ENCODE assay signal across 20 cellular contexts in the genomic region with DNA sequence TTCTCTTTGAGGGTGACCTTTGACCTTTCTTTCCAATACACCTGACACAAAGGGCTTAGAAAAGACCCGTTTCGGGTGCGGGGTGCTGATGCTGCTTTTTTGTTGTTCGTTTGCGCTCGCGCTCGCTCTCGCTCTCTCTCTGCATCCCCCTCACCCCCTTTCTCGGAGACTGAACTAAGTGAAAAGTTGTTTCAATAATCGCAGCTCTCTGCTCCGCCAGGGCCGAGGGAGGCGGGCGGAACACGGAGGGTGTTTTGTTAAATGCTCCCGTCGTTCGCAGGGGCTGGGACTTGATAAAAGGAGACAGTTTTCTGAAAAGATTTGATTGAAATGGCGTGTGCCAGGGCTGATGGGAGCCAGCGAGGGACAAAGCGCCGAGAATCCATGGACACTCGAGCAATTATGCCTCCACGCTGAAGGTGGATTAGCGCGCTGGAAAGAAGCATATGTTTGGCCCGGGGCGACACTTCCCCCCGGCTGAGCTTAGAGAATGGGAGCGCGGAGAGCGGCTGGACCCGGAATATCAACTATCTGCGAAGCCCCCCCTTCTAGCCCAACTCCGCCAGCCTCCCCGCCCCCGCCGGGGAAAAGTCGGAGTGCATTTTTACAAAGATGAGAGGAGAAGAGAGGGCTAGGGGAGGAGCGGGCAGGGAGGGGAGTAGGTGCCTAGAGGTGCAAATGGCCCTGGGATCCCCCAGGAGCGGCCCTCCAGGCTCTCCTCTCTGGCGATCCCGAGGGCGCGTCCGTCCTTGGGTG. TPM values are rescaled to one million over a fixed set of nuclear protein-coding genes. Genes with fewer than 3 reads are reported as not detected.
DNase-seq lines count a peak whose midpoint lies in the region; ATAC-seq and TF ChIP-seq lines count a peak whose summit lies in the region.
"Had no signal": no experiment of that assay in that cellular context is flagged by ENCODE, and none has a peak within 500 bp of the region (broad histone marks: within the 10 kb centered on the region; RNA-seq: fewer than 3 reads in every experiment).

No MANE protein-coding gene starts in this region.

- peak overlapping the region; percentile 66 for H3K4me2 ChIP-seq in neuronal stem cell (ENCODE audit: insufficient read depth, low read length, poor library complexity, severe bottlenecking)
- H3K4me2 ChIP-seq: BLaER1 had no signal

- H2BK120ac ChIP-seq in neuronal stem cell (ENCODE audit: low read depth, low read length) = no peak overlapping the region

- no peaks in the 10 kb centered on the region for H3K9me3 ChIP-seq in iPS-15b (ENCODE audit: control insufficient read depth, insufficient read depth, low read length)
- H3K9me3 ChIP-seq in neuronal stem cell (replicated peaks in 1 of 2; ENCODE audit: control insufficient read depth in 2 of 2, insufficient read depth in 1 of 2, low read depth in 1 of 2, low read length in 2 of 2) = peaks cover 0 to 7% of the 10 kb centered on the region in 2 donors
- H3K9me3 ChIP-seq: lower lobe of right lung, tibial artery had no signal

- intact Hi-C loops in dorsolateral prefrontal cortex (cut with DNase I) = no loop called here

- H3K18ac ChIP-seq in neuronal stem cell (ENCODE audit: low read length) = peak overlapping the region; percentile 60

- ATAC-seq in WTC11 = peak; percentile 8
- ATAC-seq: lower lobe of right lung had no signal

- H3K27me3 Mint-ChIP-seq in T-helper 1 cell treated with Interleukin-12 subunit alpha and Interleukin-12 subunit beta and Interleukin-4 antibody, amounts not matched to agents 30 μg/mL and 1 μg/mL, for 36 hours (ENCODE audit: low read depth) = peaks cover 99% of the 10 kb centered on the region
- H3K27me3 Mint-ChIP-seq in WTC11 (ENCODE audit: low read depth) = peaks cover 100% of the 10 kb centered on the region

- H3K23ac ChIP-seq in neuronal stem cell (ENCODE audit: low read depth, low read length, poor library complexity) = no peak overlapping the region

- H3K4me3 ChIP-seq in iPS-15b (ENCODE audit: low read depth, low read length) (peak overlapping the region; percentile 41), neuronal stem cell (ENCODE audit: low read length in 2 of 2) (peak overlapping the region in 1 of 2 donors; percentile 43), dorsolateral prefrontal cortex (peak overlapping the region in 1 of 59 donors; percentile 13)
- H3K4me3 ChIP-seq: BLaER1, lower lobe of right lung, tibial artery had no signal

- no peak overlapping the region for H2BK15ac ChIP-seq in neuronal stem cell (ENCODE audit: low read length)

- no peak overlapping the region for H2BK12ac ChIP-seq in neuronal stem cell (ENCODE audit: low read length)

- H3K4me1 ChIP-seq in iPS-15b (ENCODE audit: control insufficient read depth, insufficient read depth, low read length) (peaks cover 21% of the 10 kb centered on the region), neuronal stem cell (ENCODE audit: control insufficient read depth in 2 of 2, insufficient read depth in 1 of 2, low read depth in 1 of 2, low read length in 2 of 2) (peaks cover 0 to 5% of the 10 kb centered on the region in 2 donors)
- H3K4me1 ChIP-seq: BLaER1, lower lobe of right lung had no signal

- H3K4me3 Mint-ChIP-seq in T-helper 1 cell treated with Interleukin-12 subunit alpha and Interleukin-12 subunit beta and Interleukin-4 antibody, amounts not matched to agents 30 μg/mL and 1 μg/mL, for 36 hours = no peak overlapping the region
- H3K4me3 Mint-ChIP-seq in WTC11 = peak overlapping the region; percentile 74
- H3K4me3 Mint-ChIP-seq: activated naive CD8-positive, alpha-beta T cell had no signal

- CTCF ChIA-PET in WTC11 (lab: Charles Lee) = interaction anchor here (1.4 to 2.4 kb wide), 2 partner anchors 14 to 32 kb away, joined by 6 to 21 read pairs; no protein-coding TSS in a partner anchor

- no peak overlapping the region for H3K27ac ChIP-seq in neuronal stem cell (replicated peaks; ENCODE audit: low read length)
- H3K27ac ChIP-seq in dorsolateral prefrontal cortex = no peak overlapping the region
- H3K27ac ChIP-seq: 22Rv1, BLaER1, lower lobe of right lung, tibial artery had no signal

- WGBS in neuronal stem cell (ENCODE audit: extremely low coverage in 2 of 2, insufficient read length in 2 of 2, insufficient replicate concordance in 1 of 2), 2 donors = no CpG with 5 or more reads among the region's 47 CpGs

- peak overlapping the region; percentile 52 for H2AFZ ChIP-seq in neuronal stem cell (ENCODE audit: low read length)

- no peaks in the 10 kb centered on the region for H3K36me3 ChIP-seq in iPS-15b (ENCODE audit: control insufficient read depth, insufficient read depth, low read length)
- no peaks in the 10 kb centered on the region for H3K36me3 ChIP-seq in neuronal stem cell (replicated peaks in 1 of 2; ENCODE audit: control insufficient read depth in 2 of 2, insufficient read depth in 2 of 2, low read length in 2 of 2)
- H3K36me3 ChIP-seq: BLaER1, lower lobe of right lung, tibial artery had no signal

- no peak overlapping the region for H3K4ac ChIP-seq in neuronal stem cell (ENCODE audit: low read length)

- no peak overlapping the region for H4K8ac ChIP-seq in neuronal stem cell (ENCODE audit: low read depth, low read length)

- H4K91ac ChIP-seq in neuronal stem cell (ENCODE audit: low read depth, low read length, poor library complexity) = no peak overlapping the region

- H3K27me3 ChIP-seq in iPS-15b (ENCODE audit: control insufficient read depth, insufficient read depth, low read length) (peaks cover 100% of the 10 kb centered on the region), neuronal stem cell (ENCODE audit: control insufficient read depth in 3 of 3, insufficient read depth in 3 of 3, low read depth in 1 of 3, low read length in 3 of 3) (peaks cover 16 to 100% (median 96%) of the 10 kb centered on the region in 3 experiments), dorsolateral prefrontal cortex (peaks cover 10 to 100% (median 100%) of the 10 kb centered on the region in 45 donors)

- H3K4me1 Mint-ChIP-seq in T-helper 1 cell treated with Interleukin-12 subunit alpha and Interleukin-12 subunit beta and Interleukin-4 antibody, amounts not matched to agents 30 μg/mL and 1 μg/mL, for 36 hours (ENCODE audit: low read depth) = no peaks in the 10 kb centered on the region
- H3K4me1 Mint-ChIP-seq in WTC11 = peaks cover 82% of the 10 kb centered on the region

- no peak for DNase-seq in T-helper 1 cell
- peak; percentile 41 for DNase-seq in WTC11 (ENCODE audit: low spot score)
- DNase-seq in neuronal stem cell (ENCODE audit: low spot score) = peak; percentile 49
- DNase-seq in dorsolateral prefrontal cortex = no peak
- no peak for DNase-seq in inferior parietal cortex (ENCODE audit: extremely low spot score)
- no peak for DNase-seq in Kasumi-1 (lab: John Stamatoyannopoulos, UW)
- DNase-seq: activated CD4-positive, alpha-beta T cell treated with anti-CD3 and anti-CD28 coated beads for 1 hour; activated T-cell treated with anti-CD3 and anti-CD28 coated beads for 4 hours; caudate nucleus; lower lobe of right lung; NCI-H146; NCI-H446 treated with DMSO at 0.1 percent for 48 hours; Right ventricle myocardium superior; stimulated activated CD4-positive, alpha-beta T cell treated with anti-CD3 and anti-CD28 coated beads, Interleukin-4, amount 100 ng/mL, for 4 hours; tibial artery had no signal

- no peak overlapping the region for H3K9ac ChIP-seq in iPS-15b (ENCODE audit: low read depth, low read length)
- H3K9ac ChIP-seq in neuronal stem cell (ENCODE audit: low read depth, low read length, poor library complexity) = no peak overlapping the region
- H3K9ac ChIP-seq: BLaER1 had no signal

- peaks cover 5% of the 10 kb centered on the region for H3K36me3 Mint-ChIP-seq in T-helper 1 cell treated with Interleukin-12 subunit alpha and Interleukin-12 subunit beta and Interleukin-4 antibody, amounts not matched to agents 30 μg/mL and 1 μg/mL, for 36 hours (ENCODE audit: low read depth)
- no peaks in the 10 kb centered on the region for H3K36me3 Mint-ChIP-seq in WTC11

- H3K27ac Mint-ChIP-seq in T-helper 1 cell treated with Interleukin-12 subunit alpha and Interleukin-12 subunit beta and Interleukin-4 antibody, amounts not matched to agents 30 μg/mL and 1 μg/mL, for 36 hours = peak overlapping the region; percentile 11
- no peak overlapping the region for H3K27ac Mint-ChIP-seq in WTC11

- H3K14ac ChIP-seq in neuronal stem cell (ENCODE audit: low read length) = no peak overlapping the region

- H2BK5ac ChIP-seq in neuronal stem cell (ENCODE audit: low read length) = no peak overlapping the region

- no peaks in the 10 kb centered on the region for H3K79me1 ChIP-seq in neuronal stem cell (ENCODE audit: low read depth, low read length)

- peaks cover 7% of the 10 kb centered on the region for H3K9me3 Mint-ChIP-seq in T-helper 1 cell treated with Interleukin-12 subunit alpha and Interleukin-12 subunit beta and Interleukin-4 antibody, amounts not matched to agents 30 μg/mL and 1 μg/mL, for 36 hours
- H3K9me3 Mint-ChIP-seq in WTC11 = no peaks in the 10 kb centered on the region

- POLR2A ChIA-PET in WTC11 (lab: Charles Lee) = no interaction called here

- TF ChIP-seq CTCF in WTC11 (IDR thresholded peaks at IDR 0.05) (no peak), dorsolateral prefrontal cortex (IDR thresholded peaks at IDR 0.05 in 54 of 56, conservative IDR thresholded peaks at IDR 0.05 in 2 of 56; ENCODE audit: low read depth in 1 of 56, partially characterized antibody in 56 of 56) (no peak)

- no peak overlapping the region for H2AK5ac ChIP-seq in neuronal stem cell (ENCODE audit: low read depth, low read length)

TF ChIP-seq in WTC11, 78 proteins besides CTCF, POLR2A, EP300 and RAD21 (continues in another document):
- TF ChIP-seq USF2 (CRISPR knock-in tag; IDR thresholded peaks at IDR 0.05) (no peak), MXD4 (CRISPR knock-in tag; IDR thresholded peaks at IDR 0.05; ENCODE audit: borderline replicate concordance) (no peak), ZNF232 (CRISPR knock-in tag; IDR thresholded peaks at IDR 0.05) (no peak), RORB (CRISPR knock-in tag; IDR thresholded peaks at IDR 0.05) (no peak), ESRRA (CRISPR knock-in tag; IDR thresholded peaks at IDR 0.05; ENCODE audit: borderline replicate concordance) (no peak), HMGA2 (CRISPR knock-in tag; IDR thresholded peaks at IDR 0.05) (no peak)
- TF ChIP-seq, protein P1, sequence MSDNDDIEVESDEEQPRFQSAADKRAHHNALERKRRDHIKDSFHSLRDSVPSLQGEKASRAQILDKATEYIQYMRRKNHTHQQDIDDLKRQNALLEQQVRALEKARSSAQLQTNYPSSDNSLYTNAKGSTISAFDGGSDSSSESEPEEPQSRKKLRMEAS (CRISPR knock-in tag; IDR thresholded peaks at IDR 0.05) = no peak

RNA-seq across cellular contexts. Expression of gene TFAP2A, which starts 25.0 kb away (rescaled TPM):
- total RNA-seq in WTC11 (2021) = 0.27 to 0.42 TPM (median 0.30 TPM) in 3 replicates
- polyA plus RNA-seq in neuronal stem cell (2013, experiment 1 of 2) = 0.53 TPM
- 0.54 TPM for polyA plus RNA-seq in neuronal stem cell (2013, experiment 2 of 2)
- total RNA-seq in dorsolateral prefrontal cortex = 1 to 10 TPM in 10 of 120 experiments, under 1 TPM in 76, not detected in 34; 0.12 to 2.4 (median 0.52) TPM

Comparison
In these comparisons a context has a peak if more than half of its experiments do, and no peak if none do; other contexts are left out.
1. DNase-seq: peak in WTC11 (single experiment) and neuronal stem cell (single experiment); none in T-helper 1 cell (0 of 5), dorsolateral prefrontal cortex (0 of 10), inferior parietal cortex (single experiment) and Kasumi-1 (0 of 2).